ENCODE assay signal across 19 cellular contexts in the genomic region with DNA sequence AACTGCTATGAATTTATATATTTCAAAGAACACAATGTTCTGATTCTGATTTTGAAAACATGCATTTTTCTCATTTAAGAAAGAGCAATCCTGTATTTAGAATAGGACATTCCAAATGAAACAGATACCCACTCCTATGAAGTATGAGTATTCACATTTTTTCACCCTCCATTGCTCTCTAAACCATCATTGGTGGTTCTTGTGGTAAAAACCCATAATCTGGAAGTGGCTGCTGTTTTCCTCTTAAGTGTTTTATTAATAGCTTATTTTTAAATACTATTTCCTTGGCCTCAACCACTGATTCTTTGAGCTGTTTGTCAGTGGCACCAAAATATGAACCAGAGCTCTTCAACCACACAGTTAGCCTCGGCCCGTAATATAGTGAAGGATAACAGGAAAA. TPM values are rescaled to one million over a fixed set of nuclear protein-coding genes. Genes with fewer than 3 reads are reported as not detected.
DNase-seq lines count a peak whose midpoint lies in the region; ATAC-seq and TF ChIP-seq lines count a peak whose summit lies in the region.
"Had no signal": no experiment of that assay in that cellular context is flagged by ENCODE, and none has a peak within 500 bp of the region (broad histone marks: within the 10 kb centered on the region; RNA-seq: fewer than 3 reads in every experiment).

No MANE protein-coding gene starts in this region.

- no peak for TF ChIP-seq CTCF in natural killer cell (IDR thresholded peaks at IDR 0.05)
- TF ChIP-seq CTCF in astrocyte of the cerebellum (IDR thresholded peaks at IDR 0.05; ENCODE audit: low read depth, low read length, missing control alignments) = no peak

- intact Hi-C loops in natural killer cell (cut with micrococcal nuclease) = no loop called here
- intact Hi-C loops in left colon (cut with DNase I, micrococcal nuclease) = no loop called here

- H3K4me3 Mint-ChIP-seq in natural killer cell treated with Interleukin-12 subunit alpha and Interleukin-12 subunit beta and Interleukin-15 and Interleukin-18, amount 100 ng/mL, for 72 hours = peak overlapping the region; percentile 27
- H3K4me3 Mint-ChIP-seq in natural killer cell = no peak overlapping the region
- H3K4me3 Mint-ChIP-seq: CD4-positive, alpha-beta memory T cell had no signal

- in situ Hi-C loops in astrocyte of the cerebellum (cut with HindIII; ENCODE audit: low sequenced_read_pairs) = loop anchor here (25.0 kb wide), 1 partner anchor 94 kb away; no protein-coding TSS in a partner anchor

- no peak for ATAC-seq in natural killer cell treated with Interleukin-12 subunit alpha and Interleukin-12 subunit beta and Interleukin-15 and Interleukin-18, amount 100 ng/mL, for 72 hours
- ATAC-seq in natural killer cell = no peak
- no peak for ATAC-seq in left colon

- H3K9me3 Mint-ChIP-seq in natural killer cell treated with Interleukin-12 subunit alpha and Interleukin-12 subunit beta and Interleukin-15 and Interleukin-18, amount 100 ng/mL, for 72 hours = no peaks in the 10 kb centered on the region
- no peaks in the 10 kb centered on the region for H3K9me3 Mint-ChIP-seq in natural killer cell
- H3K9me3 Mint-ChIP-seq: CD4-positive, alpha-beta memory T cell had no signal

- H3K4me1 Mint-ChIP-seq in natural killer cell treated with Interleukin-12 subunit alpha and Interleukin-12 subunit beta and Interleukin-15 and Interleukin-18, amount 100 ng/mL, for 72 hours (ENCODE audit: low read depth in 2 of 2) = peaks cover 21 to 53% of the 10 kb centered on the region in 2 donors
- H3K4me1 Mint-ChIP-seq in natural killer cell = peaks cover 6 to 10% of the 10 kb centered on the region in 2 donors

- H3K27me3 Mint-ChIP-seq in natural killer cell treated with Interleukin-12 subunit alpha and Interleukin-12 subunit beta and Interleukin-15 and Interleukin-18, amount 100 ng/mL, for 72 hours = no peaks in the 10 kb centered on the region
- H3K27me3 Mint-ChIP-seq in natural killer cell (ENCODE audit: low read depth in 2 of 2) = no peaks in the 10 kb centered on the region
- H3K27me3 Mint-ChIP-seq: CD4-positive, alpha-beta memory T cell had no signal

- no peak overlapping the region for H3K4me3 ChIP-seq in astrocyte of the cerebellum (ENCODE audit: low read depth, low read length)
- H3K4me3 ChIP-seq: MG63, Peyer's patch had no signal

- no peak for DNase-seq in natural killer cell treated with Interleukin-12 subunit alpha and Interleukin-12 subunit beta and Interleukin-15 and Interleukin-18, amount 100 ng/mL, for 72 hours (ENCODE audit: low spot score)
- no peak for DNase-seq in natural killer cell
- peak; percentile 51 for DNase-seq in astrocyte of the cerebellum (ENCODE audit: low read depth)
- DNase-seq in kidney tubule cell (ENCODE audit: low spot score) = peak; percentile 33
- DNase-seq in mesenteric fat pad (ENCODE audit: low spot score) = no peak
- DNase-seq in left colon = no peak
- no peak for DNase-seq in OCI-M2 (lab: John Stamatoyannopoulos, UW; ENCODE audit: unreplicated experiment)
- DNase-seq: AML-193; CD4-positive, alpha-beta memory T cell; GOT3; KG1; MG63; NCI-H1105; NCI-H187; NCI-H774; Peyer's patch; Right ventricle myocardium superior had no signal

- peak overlapping the region; percentile 26 to 76 for H3K27ac Mint-ChIP-seq in natural killer cell treated with Interleukin-12 subunit alpha and Interleukin-12 subunit beta and Interleukin-15 and Interleukin-18, amount 100 ng/mL, for 72 hours
- H3K27ac Mint-ChIP-seq in natural killer cell = no peak overlapping the region
- H3K27ac Mint-ChIP-seq: CD4-positive, alpha-beta memory T cell had no signal

- peaks cover 18% of the 10 kb centered on the region for H3K36me3 Mint-ChIP-seq in natural killer cell treated with Interleukin-12 subunit alpha and Interleukin-12 subunit beta and Interleukin-15 and Interleukin-18, amount 100 ng/mL, for 72 hours
- H3K36me3 Mint-ChIP-seq in natural killer cell = peaks cover 12% of the 10 kb centered on the region

RNA-seq across cellular contexts. Expression of a gene that starts 60.0 kb away (rescaled TPM):
- not detected for total RNA-seq in natural killer cell treated with Interleukin-12 subunit alpha and Interleukin-12 subunit beta and Interleukin-15 and Interleukin-18, amount 100 ng/mL, for 72 hours
- total RNA-seq in natural killer cell (under 1 TPM in 1 of 3 donors, not detected in 2; 0.13 TPM), mesenteric fat pad (not detected), left colon (not detected)
- total RNA-seq: A673; CD4-positive, alpha-beta memory T cell; NCI-H460; Peyer's patch; Right ventricle myocardium superior had no signal

Comparison
In these comparisons a context has a peak if more than half of its experiments do, and no peak if none do; other contexts are left out.
1. H3K27ac Mint-ChIP-seq: peak in natural killer cell treated with Interleukin-12 subunit alpha and Interleukin-12 subunit beta and Interleukin-15 and Interleukin-18, amount 100 ng/mL, for 72 hours (2 of 2); none in natural killer cell (0 of 2).
2. DNase-seq: peak in astrocyte of the cerebellum (single experiment) and kidney tubule cell (single experiment); none in natural killer cell treated with Interleukin-12 subunit alpha and Interleukin-12 subunit beta and Interleukin-15 and Interleukin-18, amount 100 ng/mL, for 72 hours (single experiment), natural killer cell (single experiment), mesenteric fat pad (single experiment), left colon (0 of 2) and OCI-M2 (single experiment).